Comparison of ENCODE assay signal across 28 cellular contexts in genomic region chr15:57594479-57594878, GRCh38. TPM values are rescaled to one million over a fixed set of nuclear protein-coding genes. Genes with fewer than 3 reads are reported as not detected.
DNase-seq lines count a peak whose midpoint lies in the region; ATAC-seq, FAIRE-seq and TF ChIP-seq lines count a peak whose summit lies in the region.
"Had no signal": no experiment of that assay in that cellular context is flagged by ENCODE, and none has a peak within 500 bp of the region (broad histone marks: within the 10 kb centered on the region; RNA-seq: fewer than 3 reads in every experiment).

No MANE protein-coding gene starts in this region.

- no peak overlapping the region for H3K4me2 ChIP-seq in H1 (ENCODE audit: insufficient read depth in 1 of 2, low read depth in 2 of 2, low read length in 2 of 2)

- H3K56ac ChIP-seq in H1 (replicated peaks; ENCODE audit: insufficient read length, low read depth, low read length): no peak overlapping the region

- peaks cover 5% of the 10 kb centered on the region; the same call in 1 of the 2 replicates for H3K23me2 ChIP-seq in H1 (ENCODE audit: low read depth, low read length)

- no peaks in the 10 kb centered on the region for H3K79me2 ChIP-seq in H1 (ENCODE audit: control insufficient read depth in 1 of 2, insufficient read depth in 2 of 2, low read length in 2 of 2)

- H3K4me3 ChIP-seq in heart right ventricle (peak overlapping the region in 7 of 10 donors; percentile 62 to 86 (median 78)), H1 (ENCODE audit: extremely low read depth in 1 of 4, insufficient read depth in 2 of 4, low read depth in 3 of 4, low read length in 4 of 4) (no peak overlapping the region), pancreas (no peak overlapping the region), upper lobe of right lung (no peak overlapping the region)
- H3K4me3 ChIP-seq: suprapubic skin had no signal

- peak overlapping the region; percentile 75 to 94 (median 91) for H3K27ac ChIP-seq in heart right ventricle
- no peak overlapping the region for H3K27ac ChIP-seq in H1 (ENCODE audit: low read depth, low read length)
- H3K27ac ChIP-seq in pancreas: peak overlapping the region; percentile 9 to 92 (median 68)
- H3K27ac ChIP-seq in upper lobe of right lung: peak overlapping the region; percentile 24
- H3K27ac ChIP-seq: foreskin keratinocyte, suprapubic skin had no signal

- no peak overlapping the region for H2AK5ac ChIP-seq in H1 (ENCODE audit: low read depth, low read length)

- no peak overlapping the region for H4K5ac ChIP-seq in H1 (ENCODE audit: insufficient read length, low read depth, low read length)

- no peak overlapping the region for H3K9ac ChIP-seq in H1 (replicated peaks in 1 of 4; ENCODE audit: extremely low read depth in 1 of 4, low read depth in 3 of 4, low read length in 3 of 4)

- H2BK120ac ChIP-seq in H1 (replicated peaks; ENCODE audit: low read depth, low read length): no peak overlapping the region

- H2AFZ ChIP-seq in H1 (ENCODE audit: low read length): no peak overlapping the region

- H3K27me3 ChIP-seq in heart right ventricle (peaks cover 0 to 19% (median 0%) of the 10 kb centered on the region in 7 donors), H1 (replicated peaks in 1 of 4; ENCODE audit: control insufficient read depth in 3 of 4, extremely low read depth in 1 of 4, insufficient read depth in 3 of 4, low read length in 3 of 4) (peaks cover 0 to 18% (median 10%) of the 10 kb centered on the region in 4 experiments; a peak in 4 of 7 replicates), pancreas (no peaks in the 10 kb centered on the region), upper lobe of right lung (no peaks in the 10 kb centered on the region)
- H3K27me3 ChIP-seq: foreskin keratinocyte, suprapubic skin had no signal

- intact Hi-C loops in heart right ventricle (cut with DNase I): loop anchor here in 2 of 10 donors (2.0 kb wide), 2 partner anchors 32 to 40 kb away; no protein-coding TSS in a partner anchor
- intact Hi-C loops in cardiac septum (cut with DNase I): loop anchor here (2.0 kb wide), 3 partner anchors 16 to 40 kb away; no protein-coding TSS in a partner anchor
- intact Hi-C loops in pancreas (cut with DNase I): no loop called here
- intact Hi-C loops in upper lobe of right lung (cut with DNase I): no loop called here

- no peak for TF ChIP-seq POLR2A in H1 (IDR thresholded peaks at IDR 0.05; ENCODE audit: control extremely low read depth in 1 of 2, low read depth in 2 of 2, low read length in 2 of 2)

- no peak overlapping the region for H3K4ac ChIP-seq in H1 (replicated peaks; ENCODE audit: insufficient read length, low read depth, low read length)

- H2BK12ac ChIP-seq in H1 (ENCODE audit: low read depth, low read length): no peak overlapping the region

- H3K36me3 ChIP-seq in heart right ventricle (no peaks in the 10 kb centered on the region), H1 (ENCODE audit: control insufficient read depth in 2 of 4, insufficient read depth in 4 of 4, low read length in 3 of 4) (no peaks in the 10 kb centered on the region), pancreas (no peaks in the 10 kb centered on the region), upper lobe of right lung (no peaks in the 10 kb centered on the region)
- H3K36me3 ChIP-seq: esophagus squamous epithelium, suprapubic skin had no signal

- CTCF ChIA-PET in H1 (lab: Charles Lee; ENCODE audit: partially characterized antibody): interaction anchor here (0.6 to 1.2 kb wide), 3 partner anchors 8 to 627 kb away, joined by 3 to 4 read pairs (median 3); no protein-coding TSS in a partner anchor

- H3K9me3 ChIP-seq in heart right ventricle (no peaks in the 10 kb centered on the region), H1 (ENCODE audit: insufficient read depth in 2 of 2, low read depth in 1 of 2, low read length in 1 of 2) (no peaks in the 10 kb centered on the region), pancreas (no peaks in the 10 kb centered on the region), upper lobe of right lung (no peaks in the 10 kb centered on the region)
- H3K9me3 ChIP-seq: esophagus squamous epithelium, suprapubic skin had no signal

- POLR2A ChIA-PET in H1 (lab: Charles Lee; ENCODE audit: partially characterized antibody): no interaction called here

- ATAC-seq in heart right ventricle (no peak), pancreas (no peak), upper lobe of right lung (no peak), HG03378 (IDR thresholded peaks at IDR 0.05; ENCODE audit: unreplicated experiment) (no peak)
- ATAC-seq: activated CD4-positive, alpha-beta T cell treated with anti-CD3 and anti-CD28 coated beads for 36 hours; foreskin keratinocyte; stimulated activated effector memory CD8-positive, alpha-beta T cell treated with anti-CD3 and anti-CD28 coated beads, Interleukin-12 subunit alpha, Interleukin-12 subunit beta, amount 100 ng/mL, for 72 hours had no signal

- 59 to 74% methylated on average over 6 of the region's 6 CpGs for WGBS in heart right ventricle, 2 donors
- 91% methylated on average over 6 of the region's 6 CpGs; no CpG with 5 or more reads in 1 of the 2 experiments for WGBS in H1 (ENCODE audit: extremely low coverage in 1 of 2, insufficient coverage in 1 of 2, insufficient read length in 1 of 2, insufficient replicate concordance in 2 of 2, low coverage in 1 of 2, low lambda C conversion rate in 2 of 2, missing lambda C conversion rate in 1 of 2), 2 experiments
- 44 to 50% methylated on average over 6 of the region's 6 CpGs for WGBS in pancreas, 2 donors

- no peak for TF ChIP-seq EP300 in H1 (IDR thresholded peaks at IDR 0.05; ENCODE audit: borderline replicate concordance in 1 of 2, low read depth in 2 of 2, low read length in 2 of 2)

- H3K4me1 ChIP-seq in heart right ventricle: peaks cover 3 to 75% (median 54%) of the 10 kb centered on the region in 9 donors
- H3K4me1 ChIP-seq in H1 (replicated peaks in 1 of 4; ENCODE audit: control insufficient read depth in 3 of 4, insufficient read depth in 4 of 4, low read length in 3 of 4): peaks cover 4 to 9% (median 5%) of the 10 kb centered on the region in 4 experiments; a peak in 6 of 7 replicates
- H3K4me1 ChIP-seq in pancreas: peaks cover 59 to 70% (median 66%) of the 10 kb centered on the region in 3 donors
- H3K4me1 ChIP-seq in upper lobe of right lung: peaks cover 28% of the 10 kb centered on the region

- DNase-seq in heart right ventricle: no peak
- no peak for DNase-seq in cardiac septum (ENCODE audit: low spot score)
- no peak for DNase-seq in H1 (ENCODE audit: low read depth in 1 of 2, low spot score in 2 of 2)
- DNase-seq in pancreas: no peak
- no peak for DNase-seq in upper lobe of right lung
- DNase-seq in NCI-H1436 treated with DMSO at 0.1 percent for 48 hours (lab: John Stamatoyannopoulos, UW): no peak
- no peak for DNase-seq in NCI-H1105 treated with DMSO at 0.1 percent for 48 hours (lab: John Stamatoyannopoulos, UW)
- DNase-seq: activated CD4-positive, alpha-beta T cell treated with anti-CD3 and anti-CD28 coated beads for 36 hours; activated effector memory CD4-positive, alpha-beta T cell treated with Interleukin-2 at 50 U/mL for 16 hours; activated T-cell treated with anti-CD3 and anti-CD28 coated beads, Interleukin-2, amount 50 U/mL, for 1 hour; anterior cingulate cortex; CD4-positive, alpha-beta T cell; endodermal cell; esophagus squamous epithelium; foreskin keratinocyte; HCEC 1CT; hypothalamus; left colon; mesenchymal stem cell; NCI-H1694; stimulated activated CD4-positive, alpha-beta T cell treated with anti-CD3 and anti-CD28 coated beads, Interleukin-15, amount 100 ng/mL, for 24 hours; T-helper 9 cell had no signal

- H3K23ac ChIP-seq in H1 (ENCODE audit: insufficient read length): no peak overlapping the region

- FAIRE-seq in H1 (lab: Jason Lieb, UNC) (no peak), pancreas (lab: Jason Lieb, UNC) (no peak)
- FAIRE-seq: A204.1, RCC 7860 had no signal

- TF ChIP-seq RAD21 in H1 (IDR thresholded peaks at IDR 0.05 in 1 of 2, conservative IDR thresholded peaks at IDR 0.05 in 1 of 2; ENCODE audit: low read depth in 2 of 2, low read length in 2 of 2): no peak

- no peaks in the 10 kb centered on the region; the same call in 1 of the 2 replicates for H3K79me1 ChIP-seq in H1 (ENCODE audit: low read depth, low read length)

- no peak overlapping the region for H4K91ac ChIP-seq in H1 (replicated peaks; ENCODE audit: insufficient read length, low read length)

- no peak overlapping the region for H2BK15ac ChIP-seq in H1 (ENCODE audit: low read length)

- TF ChIP-seq CTCF in heart right ventricle (IDR thresholded peaks at IDR 0.05) (no peak), H1 (IDR thresholded peaks at IDR 0.05; ENCODE audit: control extremely low read depth in 1 of 3, insufficient read depth in 1 of 3, low read depth in 1 of 3, low read length in 3 of 3) (no peak), pancreas (IDR thresholded peaks at IDR 0.05) (no peak), upper lobe of right lung (IDR thresholded peaks at IDR 0.05) (no peak)

- H3K18ac ChIP-seq in H1 (ENCODE audit: extremely low read depth, low read length): no peak overlapping the region

- no peak overlapping the region for H4K8ac ChIP-seq in H1 (ENCODE audit: extremely low read depth, insufficient read depth, low read length)

- H2BK5ac ChIP-seq in H1 (ENCODE audit: low read depth, low read length): no peak overlapping the region

- no peaks in the 10 kb centered on the region for H4K20me1 ChIP-seq in H1 (replicated peaks in 1 of 2; ENCODE audit: control insufficient read depth in 1 of 2, insufficient read depth in 2 of 2, low read length in 2 of 2)

- no peak overlapping the region for H3K14ac ChIP-seq in H1 (ENCODE audit: insufficient read length)

- no peak overlapping the region for H2BK20ac ChIP-seq in H1 (ENCODE audit: low read length)

TF ChIP-seq in H1, 55 proteins besides CTCF, POLR2A, EP300 and RAD21 (continues in another document):
- TF ChIP-seq CHD2 (IDR thresholded peaks at IDR 0.05; ENCODE audit: low read length) (no peak), YY1 (IDR thresholded peaks at IDR 0.05; ENCODE audit: low read depth, low read length) (no peak), KDM5A (IDR thresholded peaks at IDR 0.05; ENCODE audit: low read length) (no peak)

RNA-seq across cellular contexts. Expression of gene MYZAP, which starts 2.8 kb away (rescaled TPM):
- total RNA-seq in heart right ventricle (1,000 to 10,000 TPM in 4 of 10 donors, 100 to 1,000 TPM in 6; 505 to 1,280 (median 954) TPM), cardiac septum (658 TPM), pancreas (10 to 100 TPM in 3 of 6 donors, 1 to 10 TPM in 3; 6.7 to 13.4 (median 9.7) TPM), upper lobe of right lung (30.9 TPM)
- polyA plus RNA-seq in heart right ventricle (100 to 1,000 TPM; 197 to 303 TPM), H1 (2011; rRNA removed) (0.25 and 0.41 TPM in 2 replicates), pancreas (10 to 100 TPM in 1 of 2 donors, 1 to 10 TPM in 1; 5.4 to 10.0 TPM)
- 0.65 and 0.94 TPM in 2 replicates for total RNA-seq in H1 (2021; fragmentation: NEBNext Ultra II Directional; extraction: Animal tissue kit (Norgen Biotek cat#: 25700))
- polyA plus RNA-seq in H1 (2011; cell fraction: cytosol; rRNA removed): 0.71 TPM
- polyA plus RNA-seq in H1 (2011; cell fraction: nucleus; rRNA removed): 0.29 TPM
- polyA plus RNA-seq in H1 (2012, experiment 1 of 2): 0.67 to 0.99 TPM (median 0.90 TPM) in 4 replicates
- 0.10 TPM for polyA plus RNA-seq in H1 (2012, experiment 2 of 2)
- 0.47 TPM for polyA plus RNA-seq in H1 (2013, experiment 1 of 2)
- polyA plus RNA-seq in H1 (2013, experiment 2 of 2): 0.53 TPM
- polyA minus RNA-seq in H1 (2011; rRNA and poly(A)+ RNA removed): 0.09 TPM in 1 of 2 replicates, not detected in the other
- not detected for polyA minus RNA-seq in H1 (2011; cell fraction: cytosol; rRNA and poly(A)+ RNA removed)
- polyA minus RNA-seq in H1 (2011; cell fraction: nucleus; rRNA and poly(A)+ RNA removed): not detected
- total RNA-seq: activated CD8-positive, alpha-beta memory T cell treated with anti-CD3 and anti-CD28 coated beads for 36 hours had no signal

Comparison
In these comparisons a context has a peak if more than half of its experiments do, and no peak if none do; other contexts are left out.
1. H3K4me3 ChIP-seq: peak in heart right ventricle (7 of 10); none in H1 (0 of 4), pancreas (0 of 4) and upper lobe of right lung (single experiment).
2. RNA of gene MYZAP, which starts 2.8 kb away (total RNA-seq): 505 to 1,280 TPM in heart right ventricle and 658 TPM in cardiac septum (single experiment); 30.9 TPM in upper lobe of right lung (single experiment), 6.7 to 13.4 TPM in pancreas and 0.65 to 0.94 TPM in H1; every median in the first group is over 10 times any median in the second.